Comparison of ENCODE assay signal across 1 cellular context in the genomic region with DNA sequence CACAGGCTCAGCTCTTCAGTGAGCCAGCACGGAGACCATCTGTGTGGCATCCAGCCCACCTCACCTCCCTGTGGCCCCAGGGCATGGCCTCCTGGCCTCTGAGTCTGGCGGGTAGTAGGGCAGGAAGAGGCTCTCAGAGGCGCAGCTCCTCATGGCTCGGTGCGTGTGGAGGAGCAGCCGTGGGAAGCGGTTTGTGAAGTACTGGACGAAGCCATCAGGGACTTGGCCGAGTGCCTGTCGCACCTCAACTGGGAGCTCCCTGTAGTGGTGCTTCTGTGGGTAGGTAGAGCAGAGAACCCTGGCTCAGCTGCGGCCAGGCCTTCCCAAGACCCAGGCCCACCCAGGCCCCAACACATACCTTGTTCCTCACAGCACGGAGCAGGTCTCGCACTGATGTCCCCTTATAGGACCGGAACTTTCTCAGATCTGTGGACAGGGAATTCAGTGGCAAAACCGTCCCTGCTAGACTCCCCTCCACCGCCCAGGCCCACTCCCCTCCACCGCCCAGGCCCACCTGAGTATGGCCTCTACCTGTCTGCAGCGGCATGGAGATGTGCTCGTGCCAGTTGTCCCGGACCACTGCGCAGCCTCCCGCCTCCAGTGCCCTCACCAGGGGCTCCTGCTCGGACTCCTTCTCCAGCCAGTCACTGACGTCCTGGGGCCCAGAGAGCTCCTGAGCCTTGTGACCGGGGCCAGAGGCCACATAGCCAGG.
TF ChIP-seq lines count a peak whose summit lies in the region.

No MANE protein-coding gene starts in this region.

TF ChIP-seq in HepG2, 621 proteins besides CTCF, POLR2A, EP300 and RAD21:
- TF ChIP-seq DNMT1 (CRISPR knock-in tag; IDR thresholded peaks at IDR 0.05) (peak; percentile 44; the same call in 1 of the 2 replicates), MTERF4 (CRISPR knock-in tag; IDR thresholded peaks at IDR 0.05) (no peak), MAZ (IDR thresholded peaks at IDR 0.05; ENCODE audit: borderline replicate concordance, low read depth, low read length) (no peak), MAZ (CRISPR knock-in tag; IDR thresholded peaks at IDR 0.05; ENCODE audit: low read depth) (no peak), RBFOX2 (IDR thresholded peaks at IDR 0.05; ENCODE audit: low read depth, low read length) (peak; percentile 63), HNRNPH1 (optimal IDR thresholded peaks at IDR 0.05; ENCODE audit: low read depth, low read length) (peak; percentile 17), POLR2G (IDR thresholded peaks at IDR 0.05; ENCODE audit: low read depth, low read length) (peak; percentile 17; the same call in 1 of the 2 replicates), TAF15 (IDR thresholded peaks at IDR 0.05; ENCODE audit: low read depth, low read length, poor library complexity, severe bottlenecking) (no peak), POLR2AphosphoS5 (IDR thresholded peaks at IDR 0.05; ENCODE audit: low read depth, low read length) (peak; percentile 31; the same call in 1 of the 2 replicates), AGO2 (optimal IDR thresholded peaks at IDR 0.05; ENCODE audit: low read depth, low read length) (peak; percentile 95), FOXA3 (CRISPR knock-in tag; IDR thresholded peaks at IDR 0.05) (no peak), ZKSCAN1 (IDR thresholded peaks at IDR 0.05; ENCODE audit: low read length) (peak; percentile 77; the same call in 1 of the 2 replicates), ZFY (CRISPR knock-in tag; IDR thresholded peaks at IDR 0.05) (0 out of 2 replicates have a peak, but pooled peaks have one; percentile 16)
- TF ChIP-seq, protein P1, sequence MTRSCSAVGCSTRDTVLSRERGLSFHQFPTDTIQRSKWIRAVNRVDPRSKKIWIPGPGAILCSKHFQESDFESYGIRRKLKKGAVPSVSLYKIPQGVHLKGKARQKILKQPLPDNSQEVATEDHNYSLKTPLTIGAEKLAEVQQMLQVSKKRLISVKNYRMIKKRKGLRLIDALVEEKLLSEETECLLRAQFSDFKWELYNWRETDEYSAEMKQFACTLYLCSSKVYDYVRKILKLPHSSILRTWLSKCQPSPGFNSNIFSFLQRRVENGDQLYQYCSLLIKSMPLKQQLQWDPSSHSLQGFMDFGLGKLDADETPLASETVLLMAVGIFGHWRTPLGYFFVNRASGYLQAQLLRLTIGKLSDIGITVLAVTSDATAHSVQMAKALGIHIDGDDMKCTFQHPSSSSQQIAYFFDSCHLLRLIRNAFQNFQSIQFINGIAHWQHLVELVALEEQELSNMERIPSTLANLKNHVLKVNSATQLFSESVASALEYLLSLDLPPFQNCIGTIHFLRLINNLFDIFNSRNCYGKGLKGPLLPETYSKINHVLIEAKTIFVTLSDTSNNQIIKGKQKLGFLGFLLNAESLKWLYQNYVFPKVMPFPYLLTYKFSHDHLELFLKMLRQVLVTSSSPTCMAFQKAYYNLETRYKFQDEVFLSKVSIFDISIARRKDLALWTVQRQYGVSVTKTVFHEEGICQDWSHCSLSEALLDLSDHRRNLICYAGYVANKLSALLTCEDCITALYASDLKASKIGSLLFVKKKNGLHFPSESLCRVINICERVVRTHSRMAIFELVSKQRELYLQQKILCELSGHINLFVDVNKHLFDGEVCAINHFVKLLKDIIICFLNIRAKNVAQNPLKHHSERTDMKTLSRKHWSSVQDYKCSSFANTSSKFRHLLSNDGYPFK (CRISPR knock-in tag; IDR thresholded peaks at IDR 0.05; ENCODE audit: borderline replicate concordance), result 0 out of 2 replicates have a peak, but pooled peaks have one; percentile 2
- TF ChIP-seq, protein P2, sequence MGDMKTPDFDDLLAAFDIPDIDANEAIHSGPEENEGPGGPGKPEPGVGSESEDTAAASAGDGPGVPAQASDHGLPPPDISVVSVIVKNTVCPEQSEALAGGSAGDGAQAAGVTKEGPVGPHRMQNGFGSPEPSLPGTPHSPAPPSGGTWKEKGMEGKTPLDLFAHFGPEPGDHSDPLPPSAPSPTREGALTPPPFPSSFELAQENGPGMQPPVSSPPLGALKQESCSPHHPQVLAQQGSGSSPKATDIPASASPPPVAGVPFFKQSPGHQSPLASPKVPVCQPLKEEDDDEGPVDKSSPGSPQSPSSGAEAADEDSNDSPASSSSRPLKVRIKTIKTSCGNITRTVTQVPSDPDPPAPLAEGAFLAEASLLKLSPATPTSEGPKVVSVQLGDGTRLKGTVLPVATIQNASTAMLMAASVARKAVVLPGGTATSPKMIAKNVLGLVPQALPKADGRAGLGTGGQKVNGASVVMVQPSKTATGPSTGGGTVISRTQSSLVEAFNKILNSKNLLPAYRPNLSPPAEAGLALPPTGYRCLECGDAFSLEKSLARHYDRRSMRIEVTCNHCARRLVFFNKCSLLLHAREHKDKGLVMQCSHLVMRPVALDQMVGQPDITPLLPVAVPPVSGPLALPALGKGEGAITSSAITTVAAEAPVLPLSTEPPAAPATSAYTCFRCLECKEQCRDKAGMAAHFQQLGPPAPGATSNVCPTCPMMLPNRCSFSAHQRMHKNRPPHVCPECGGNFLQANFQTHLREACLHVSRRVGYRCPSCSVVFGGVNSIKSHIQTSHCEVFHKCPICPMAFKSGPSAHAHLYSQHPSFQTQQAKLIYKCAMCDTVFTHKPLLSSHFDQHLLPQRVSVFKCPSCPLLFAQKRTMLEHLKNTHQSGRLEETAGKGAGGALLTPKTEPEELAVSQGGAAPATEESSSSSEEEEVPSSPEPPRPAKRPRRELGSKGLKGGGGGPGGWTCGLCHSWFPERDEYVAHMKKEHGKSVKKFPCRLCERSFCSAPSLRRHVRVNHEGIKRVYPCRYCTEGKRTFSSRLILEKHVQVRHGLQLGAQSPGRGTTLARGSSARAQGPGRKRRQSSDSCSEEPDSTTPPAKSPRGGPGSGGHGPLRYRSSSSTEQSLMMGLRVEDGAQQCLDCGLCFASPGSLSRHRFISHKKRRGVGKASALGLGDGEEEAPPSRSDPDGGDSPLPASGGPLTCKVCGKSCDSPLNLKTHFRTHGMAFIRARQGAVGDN (CRISPR knock-in tag; IDR thresholded peaks at IDR 0.05), result peak; percentile 19; the same call in 1 of the 2 replicates
